2 cellular contexts compared by ENCODE assay signal in the genomic region with DNA sequence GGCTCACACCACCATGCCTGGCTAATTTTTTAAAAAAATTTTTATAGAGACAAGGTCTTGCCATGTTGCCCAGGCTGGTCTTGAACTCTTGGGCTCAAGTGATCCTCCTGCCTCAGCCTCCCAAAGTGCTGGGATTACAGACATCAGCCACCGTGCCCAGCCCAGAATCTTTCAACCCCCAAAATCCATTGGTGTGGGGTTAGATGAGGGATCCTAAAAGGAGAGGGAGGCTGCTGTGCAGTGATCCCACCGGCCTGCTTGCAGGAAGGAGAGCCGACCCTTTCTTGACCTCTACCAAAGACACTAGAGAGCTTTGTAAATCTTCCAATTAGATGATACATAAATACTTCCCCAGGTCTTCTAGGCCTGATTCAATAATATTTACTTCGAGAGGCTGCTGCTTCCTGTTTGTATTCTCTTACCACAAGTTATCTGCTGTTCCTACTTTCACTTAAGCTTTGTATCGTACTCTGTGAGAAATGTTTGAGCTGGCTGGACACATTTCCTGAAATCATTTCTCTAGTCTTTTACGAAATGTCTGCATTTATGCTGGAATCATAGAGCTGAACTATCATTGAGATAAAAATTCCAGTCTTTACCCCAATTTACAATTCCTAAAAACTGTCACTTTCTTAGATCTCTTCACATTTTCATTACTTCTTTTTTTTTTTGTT.
TF ChIP-seq lines count a peak whose summit lies in the region.

No MANE protein-coding gene starts in this region.

TF ChIP-seq in A549, 52 proteins besides CTCF, POLR2A, EP300 and RAD21:
- TF ChIP-seq RARB (CRISPR knock-in tag; IDR thresholded peaks at IDR 0.05) = no peak
- no peak for TF ChIP-seq CEBPB (IDR thresholded peaks at IDR 0.05)
- TF ChIP-seq HEYL (CRISPR knock-in tag; IDR thresholded peaks at IDR 0.05) = no peak
- TF ChIP-seq CBX8 (IDR thresholded peaks at IDR 0.05) = no peak
- TF ChIP-seq FOXS1 (CRISPR knock-in tag; IDR thresholded peaks at IDR 0.05) = no peak
- TF ChIP-seq MAZ (IDR thresholded peaks at IDR 0.05; ENCODE audit: borderline replicate concordance, low read depth, low read length) = no peak

TF ChIP-seq in HepG2, 621 proteins besides CTCF, POLR2A, EP300 and RAD21 (continues in another document):
- TF ChIP-seq SOX5 (CRISPR knock-in tag; IDR thresholded peaks at IDR 0.05; ENCODE audit: borderline replicate concordance) (peak; percentile 51; the same call in 1 of the 2 replicates), SALL1 (CRISPR knock-in tag; IDR thresholded peaks at IDR 0.05) (peak; percentile 50), KDM6A (CRISPR knock-in tag; IDR thresholded peaks at IDR 0.05; ENCODE audit: low read depth) (no peak), ZNF652 (CRISPR knock-in tag; IDR thresholded peaks at IDR 0.05; ENCODE audit: borderline replicate concordance, low read depth) (no peak), AHDC1 (CRISPR knock-in tag; IDR thresholded peaks at IDR 0.05; ENCODE audit: borderline replicate concordance) (peak; percentile 44; the same call in 1 of the 2 replicates), FOXP1 (IDR thresholded peaks at IDR 0.05) (no peak), FOXP1 (CRISPR knock-in tag; IDR thresholded peaks at IDR 0.05) (peak; percentile 37; the same call in 1 of the 2 replicates), SKI (IDR thresholded peaks at IDR 0.05; ENCODE audit: partially characterized antibody) (no peak), IKZF5 (CRISPR knock-in tag; IDR thresholded peaks at IDR 0.05) (no peak), EEA1 (CRISPR knock-in tag; IDR thresholded peaks at IDR 0.05; ENCODE audit: borderline replicate concordance) (no peak), FOXA3 (CRISPR knock-in tag; IDR thresholded peaks at IDR 0.05) (peak; percentile 67), PRMT3 (CRISPR knock-in tag; IDR thresholded peaks at IDR 0.05; ENCODE audit: borderline replicate concordance, low read depth) (no peak), TARDBP (CRISPR knock-in tag; IDR thresholded peaks at IDR 0.05) (peak; percentile 18; the same call in 1 of the 2 replicates), NR3C1 (CRISPR knock-in tag; IDR thresholded peaks at IDR 0.05) (no peak), HMG20A (CRISPR knock-in tag; IDR thresholded peaks at IDR 0.05; ENCODE audit: borderline replicate concordance) (peak; percentile 60; the same call in 1 of the 2 replicates), ETV5 (CRISPR knock-in tag; IDR thresholded peaks at IDR 0.05; ENCODE audit: borderline replicate concordance) (peak; percentile 59; the same call in 1 of the 2 replicates), JUN (CRISPR knock-in tag; IDR thresholded peaks at IDR 0.05) (no peak), HNF4A (CRISPR knock-in tag; IDR thresholded peaks at IDR 0.05) (no peak), TSC22D2 (CRISPR knock-in tag; IDR thresholded peaks at IDR 0.05; ENCODE audit: borderline replicate concordance) (no peak), NR2F2 (IDR thresholded peaks at IDR 0.05; ENCODE audit: borderline replicate concordance, low read depth) (0 out of 2 replicates have a peak, but pooled peaks have one; percentile 38), ZNF337 (CRISPR knock-in tag; IDR thresholded peaks at IDR 0.05; ENCODE audit: borderline replicate concordance, low read depth) (0 out of 2 replicates have a peak, but pooled peaks have one; percentile 23), GMEB1 (CRISPR knock-in tag; IDR thresholded peaks at IDR 0.05; ENCODE audit: borderline replicate concordance) (no peak), BCL6 (CRISPR knock-in tag; IDR thresholded peaks at IDR 0.05) (peak; percentile 33; the same call in 1 of the 2 replicates)
- TF ChIP-seq, protein P1, sequence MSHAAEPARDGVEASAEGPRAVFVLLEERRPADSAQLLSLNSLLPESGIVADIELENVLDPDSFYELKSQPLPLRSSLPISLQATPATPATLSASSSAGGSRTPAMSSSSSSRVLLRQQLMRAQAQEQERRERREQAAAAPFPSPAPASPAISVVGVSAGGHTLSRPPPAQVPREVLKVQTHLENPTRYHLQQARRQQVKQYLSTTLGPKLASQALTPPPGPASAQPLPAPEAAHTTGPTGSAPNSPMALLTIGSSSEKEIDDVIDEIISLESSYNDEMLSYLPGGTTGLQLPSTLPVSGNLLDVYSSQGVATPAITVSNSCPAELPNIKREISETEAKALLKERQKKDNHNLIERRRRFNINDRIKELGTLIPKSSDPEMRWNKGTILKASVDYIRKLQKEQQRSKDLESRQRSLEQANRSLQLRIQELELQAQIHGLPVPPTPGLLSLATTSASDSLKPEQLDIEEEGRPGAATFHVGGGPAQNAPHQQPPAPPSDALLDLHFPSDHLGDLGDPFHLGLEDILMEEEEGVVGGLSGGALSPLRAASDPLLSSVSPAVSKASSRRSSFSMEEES (CRISPR knock-in tag; IDR thresholded peaks at IDR 0.05) = no peak; the same call in 1 of the 2 replicates
- TF ChIP-seq, protein P2, sequence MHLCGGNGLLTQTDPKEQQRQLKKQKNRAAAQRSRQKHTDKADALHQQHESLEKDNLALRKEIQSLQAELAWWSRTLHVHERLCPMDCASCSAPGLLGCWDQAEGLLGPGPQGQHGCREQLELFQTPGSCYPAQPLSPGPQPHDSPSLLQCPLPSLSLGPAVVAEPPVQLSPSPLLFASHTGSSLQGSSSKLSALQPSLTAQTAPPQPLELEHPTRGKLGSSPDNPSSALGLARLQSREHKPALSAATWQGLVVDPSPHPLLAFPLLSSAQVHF (CRISPR knock-in tag; IDR thresholded peaks at IDR 0.05) = no peak
- TF ChIP-seq, protein P3, sequence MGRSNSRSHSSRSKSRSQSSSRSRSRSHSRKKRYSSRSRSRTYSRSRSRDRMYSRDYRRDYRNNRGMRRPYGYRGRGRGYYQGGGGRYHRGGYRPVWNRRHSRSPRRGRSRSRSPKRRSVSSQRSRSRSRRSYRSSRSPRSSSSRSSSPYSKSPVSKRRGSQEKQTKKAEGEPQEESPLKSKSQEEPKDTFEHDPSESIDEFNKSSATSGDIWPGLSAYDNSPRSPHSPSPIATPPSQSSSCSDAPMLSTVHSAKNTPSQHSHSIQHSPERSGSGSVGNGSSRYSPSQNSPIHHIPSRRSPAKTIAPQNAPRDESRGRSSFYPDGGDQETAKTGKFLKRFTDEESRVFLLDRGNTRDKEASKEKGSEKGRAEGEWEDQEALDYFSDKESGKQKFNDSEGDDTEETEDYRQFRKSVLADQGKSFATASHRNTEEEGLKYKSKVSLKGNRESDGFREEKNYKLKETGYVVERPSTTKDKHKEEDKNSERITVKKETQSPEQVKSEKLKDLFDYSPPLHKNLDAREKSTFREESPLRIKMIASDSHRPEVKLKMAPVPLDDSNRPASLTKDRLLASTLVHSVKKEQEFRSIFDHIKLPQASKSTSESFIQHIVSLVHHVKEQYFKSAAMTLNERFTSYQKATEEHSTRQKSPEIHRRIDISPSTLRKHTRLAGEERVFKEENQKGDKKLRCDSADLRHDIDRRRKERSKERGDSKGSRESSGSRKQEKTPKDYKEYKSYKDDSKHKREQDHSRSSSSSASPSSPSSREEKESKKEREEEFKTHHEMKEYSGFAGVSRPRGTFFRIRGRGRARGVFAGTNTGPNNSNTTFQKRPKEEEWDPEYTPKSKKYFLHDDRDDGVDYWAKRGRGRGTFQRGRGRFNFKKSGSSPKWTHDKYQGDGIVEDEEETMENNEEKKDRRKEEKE (IDR thresholded peaks at IDR 0.05) = no peak
- TF ChIP-seq, protein P4, sequence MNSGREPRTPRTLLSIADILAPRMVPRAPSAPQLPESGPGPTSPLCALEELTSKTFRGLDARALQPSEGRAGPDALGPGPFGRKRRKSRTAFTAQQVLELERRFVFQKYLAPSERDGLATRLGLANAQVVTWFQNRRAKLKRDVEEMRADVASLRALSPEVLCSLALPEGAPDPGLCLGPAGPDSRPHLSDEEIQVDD (CRISPR knock-in tag; IDR thresholded peaks at IDR 0.05; ENCODE audit: borderline replicate concordance) = no peak
- TF ChIP-seq, protein P5, sequence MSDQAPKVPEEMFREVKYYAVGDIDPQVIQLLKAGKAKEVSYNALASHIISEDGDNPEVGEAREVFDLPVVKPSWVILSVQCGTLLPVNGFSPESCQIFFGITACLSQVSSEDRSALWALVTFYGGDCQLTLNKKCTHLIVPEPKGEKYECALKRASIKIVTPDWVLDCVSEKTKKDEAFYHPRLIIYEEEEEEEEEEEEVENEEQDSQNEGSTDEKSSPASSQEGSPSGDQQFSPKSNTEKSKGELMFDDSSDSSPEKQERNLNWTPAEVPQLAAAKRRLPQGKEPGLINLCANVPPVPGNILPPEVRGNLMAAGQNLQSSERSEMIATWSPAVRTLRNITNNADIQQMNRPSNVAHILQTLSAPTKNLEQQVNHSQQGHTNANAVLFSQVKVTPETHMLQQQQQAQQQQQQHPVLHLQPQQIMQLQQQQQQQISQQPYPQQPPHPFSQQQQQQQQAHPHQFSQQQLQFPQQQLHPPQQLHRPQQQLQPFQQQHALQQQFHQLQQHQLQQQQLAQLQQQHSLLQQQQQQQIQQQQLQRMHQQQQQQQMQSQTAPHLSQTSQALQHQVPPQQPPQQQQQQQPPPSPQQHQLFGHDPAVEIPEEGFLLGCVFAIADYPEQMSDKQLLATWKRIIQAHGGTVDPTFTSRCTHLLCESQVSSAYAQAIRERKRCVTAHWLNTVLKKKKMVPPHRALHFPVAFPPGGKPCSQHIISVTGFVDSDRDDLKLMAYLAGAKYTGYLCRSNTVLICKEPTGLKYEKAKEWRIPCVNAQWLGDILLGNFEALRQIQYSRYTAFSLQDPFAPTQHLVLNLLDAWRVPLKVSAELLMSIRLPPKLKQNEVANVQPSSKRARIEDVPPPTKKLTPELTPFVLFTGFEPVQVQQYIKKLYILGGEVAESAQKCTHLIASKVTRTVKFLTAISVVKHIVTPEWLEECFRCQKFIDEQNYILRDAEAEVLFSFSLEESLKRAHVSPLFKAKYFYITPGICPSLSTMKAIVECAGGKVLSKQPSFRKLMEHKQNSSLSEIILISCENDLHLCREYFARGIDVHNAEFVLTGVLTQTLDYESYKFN (CRISPR knock-in tag; conservative IDR thresholded peaks at IDR 0.05) = peak; percentile 55; the same call in 1 of the 2 replicates
